Comparison of ENCODE assay signal across 12 cellular contexts in genomic region chr3:196193738-196194541, GRCh38. TPM values are rescaled to one million over a fixed set of nuclear protein-coding genes. Genes with fewer than 3 reads are reported as not detected.
DNase-seq lines count a peak whose midpoint lies in the region; ATAC-seq and TF ChIP-seq lines count a peak whose summit lies in the region.
"Had no signal": no experiment of that assay in that cellular context is flagged by ENCODE, and none has a peak within 500 bp of the region (broad histone marks: within the 10 kb centered on the region; RNA-seq: fewer than 3 reads in every experiment).

No MANE protein-coding gene starts in this region.

- H3K27me3 ChIP-seq in lower lobe of right lung (ENCODE audit: low read depth) (no peaks in the 10 kb centered on the region), brain microvascular endothelial cell (replicated peaks) (no peaks in the 10 kb centered on the region), breast epithelium (no peaks in the 10 kb centered on the region)

- TF ChIP-seq POLR2A in breast epithelium (IDR thresholded peaks at IDR 0.05): no peak

- TF ChIP-seq CTCF in lower lobe of right lung (IDR thresholded peaks at IDR 0.05) (no peak), brain microvascular endothelial cell (IDR thresholded peaks at IDR 0.05; ENCODE audit: low read depth, low read length, missing control alignments) (no peak), breast epithelium (IDR thresholded peaks at IDR 0.05) (no peak)

- H3K4me1 ChIP-seq in lower lobe of right lung (peaks cover 27% of the 10 kb centered on the region), breast epithelium (no peaks in the 10 kb centered on the region)

- no peak for ATAC-seq in activated naive CD8-positive, alpha-beta T cell treated with anti-CD3 and anti-CD28 coated beads, Interleukin-2, amount 50 U/mL, for 24 hours
- ATAC-seq in lower lobe of right lung: peak; percentile 68
- ATAC-seq in HG03571 (IDR thresholded peaks at IDR 0.05; ENCODE audit: unreplicated experiment): no peak
- ATAC-seq in GM19035 (IDR thresholded peaks at IDR 0.05; ENCODE audit: unreplicated experiment): no peak
- ATAC-seq: esophagus mucosa had no signal

- intact Hi-C loops in lower lobe of right lung (cut with DNase I): no loop called here
- intact Hi-C loops in breast epithelium (cut with DNase I; ENCODE audit: low total_unique reads): loop anchor here (5.0 kb wide), 1 partner anchor 112 kb away; the partner anchor contains the start of gene TFRC

- H3K27ac Mint-ChIP-seq in activated naive CD4-positive, alpha-beta T cell treated with anti-CD3 and anti-CD28 coated beads, Interleukin-2, amount 50 U/mL, for 24 hours: peak overlapping the region; percentile 41
- H3K27ac Mint-ChIP-seq in activated naive CD8-positive, alpha-beta T cell treated with anti-CD3 and anti-CD28 coated beads, Interleukin-2, amount 50 U/mL, for 24 hours: peak overlapping the region; percentile 86

- H3K4me3 ChIP-seq in lower lobe of right lung: no peak overlapping the region
- no peak overlapping the region for H3K4me3 ChIP-seq in brain microvascular endothelial cell (ENCODE audit: low read depth, low read length)
- no peak overlapping the region for H3K4me3 ChIP-seq in breast epithelium

- H3K9me3 ChIP-seq in lower lobe of right lung: no peaks in the 10 kb centered on the region
- no peaks in the 10 kb centered on the region for H3K9me3 ChIP-seq in breast epithelium

- in situ Hi-C loops in brain microvascular endothelial cell (cut with HindIII; ENCODE audit: low pct_ligation_motif_present, low sequenced_read_pairs): no loop called here

- DNase-seq in activated naive CD4-positive, alpha-beta T cell treated with anti-CD3 and anti-CD28 coated beads, Interleukin-2, amount 50 U/mL, for 16 hours: no peak
- DNase-seq in activated naive CD8-positive, alpha-beta T cell treated with anti-CD3 and anti-CD28 coated beads, Interleukin-2, amount 50 U/mL, for 24 hours: no peak
- peak; percentile 82 for DNase-seq in lower lobe of right lung
- no peak for DNase-seq in brain microvascular endothelial cell
- DNase-seq in breast epithelium (ENCODE audit: low spot score in 2 of 2): no peak
- DNase-seq: activated naive CD4-positive, alpha-beta T cell; NCI-H2029 treated with DMSO at 0.1 percent for 48 hours had no signal

- no peaks in the 10 kb centered on the region for H3K9me3 Mint-ChIP-seq in activated naive CD4-positive, alpha-beta T cell treated with anti-CD3 and anti-CD28 coated beads, Interleukin-2, amount 50 U/mL, for 24 hours
- no peaks in the 10 kb centered on the region for H3K9me3 Mint-ChIP-seq in activated naive CD8-positive, alpha-beta T cell treated with anti-CD3 and anti-CD28 coated beads, Interleukin-2, amount 50 U/mL, for 24 hours

- H3K27me3 Mint-ChIP-seq in activated naive CD4-positive, alpha-beta T cell treated with anti-CD3 and anti-CD28 coated beads, Interleukin-2, amount 50 U/mL, for 24 hours: no peaks in the 10 kb centered on the region
- no peaks in the 10 kb centered on the region for H3K27me3 Mint-ChIP-seq in activated naive CD8-positive, alpha-beta T cell treated with anti-CD3 and anti-CD28 coated beads, Interleukin-2, amount 50 U/mL, for 24 hours

- no peaks in the 10 kb centered on the region for H3K36me3 Mint-ChIP-seq in activated naive CD4-positive, alpha-beta T cell treated with anti-CD3 and anti-CD28 coated beads, Interleukin-2, amount 50 U/mL, for 24 hours
- H3K36me3 Mint-ChIP-seq in activated naive CD8-positive, alpha-beta T cell treated with anti-CD3 and anti-CD28 coated beads, Interleukin-2, amount 50 U/mL, for 24 hours (ENCODE audit: low read depth): no peaks in the 10 kb centered on the region

- H3K4me3 Mint-ChIP-seq in activated naive CD4-positive, alpha-beta T cell treated with anti-CD3 and anti-CD28 coated beads, Interleukin-2, amount 50 U/mL, for 24 hours: no peak overlapping the region
- H3K4me3 Mint-ChIP-seq in activated naive CD8-positive, alpha-beta T cell treated with anti-CD3 and anti-CD28 coated beads, Interleukin-2, amount 50 U/mL, for 24 hours: no peak overlapping the region

- H3K36me3 ChIP-seq in lower lobe of right lung (no peaks in the 10 kb centered on the region), brain microvascular endothelial cell (replicated peaks) (no peaks in the 10 kb centered on the region), breast epithelium (no peaks in the 10 kb centered on the region)

- H3K27ac ChIP-seq in lower lobe of right lung (peak overlapping the region; percentile 83), brain microvascular endothelial cell (no peak overlapping the region), breast epithelium (no peak overlapping the region)

- peaks cover 18% of the 10 kb centered on the region for H3K4me1 Mint-ChIP-seq in activated naive CD4-positive, alpha-beta T cell treated with anti-CD3 and anti-CD28 coated beads, Interleukin-2, amount 50 U/mL, for 24 hours
- H3K4me1 Mint-ChIP-seq in activated naive CD8-positive, alpha-beta T cell treated with anti-CD3 and anti-CD28 coated beads, Interleukin-2, amount 50 U/mL, for 24 hours: peaks cover 47% of the 10 kb centered on the region

RNA-seq across cellular contexts. Expression of gene ZDHHC19, which starts 17.3 kb away (rescaled TPM):
- total RNA-seq in lower lobe of right lung (1.0 TPM), breast epithelium (not detected)
- total RNA-seq: esophagus mucosa, lung microvascular endothelial cell had no signal

RNA-seq across cellular contexts. Expression of gene SLC51A, which starts 22.4 kb away (rescaled TPM):
- total RNA-seq in lower lobe of right lung (1.3 TPM), breast epithelium (not detected)
- total RNA-seq: esophagus mucosa, lung microvascular endothelial cell had no signal

Comparison
In these comparisons a context has a peak if more than half of its experiments do, and no peak if none do; other contexts are left out.
1. ATAC-seq: peak in lower lobe of right lung (2 of 2); none in activated naive CD8-positive, alpha-beta T cell treated with anti-CD3 and anti-CD28 coated beads, Interleukin-2, amount 50 U/mL, for 24 hours (single experiment), HG03571 (single experiment) and GM19035 (single experiment).